In genomic region chr7:85055906-85056305, GRCh38 we compare ENCODE assay signal across 16 cellular contexts.
DNase-seq lines count a peak whose midpoint lies in the region; ATAC-seq, FAIRE-seq and TF ChIP-seq lines count a peak whose summit lies in the region.
"Had no signal": no experiment of that assay in that cellular context is flagged by ENCODE, and none has a peak within 500 bp of the region (broad histone marks: within the 10 kb centered on the region; RNA-seq: fewer than 3 reads in every experiment).

No MANE protein-coding gene starts in this region.

- no peak overlapping the region for H3K4me3 ChIP-seq in smooth muscle cell
- H3K4me3 ChIP-seq: BLaER1 treated with 17β-estradiol and CSF1 and Interleukin-3, amounts not matched to agents 10 nM and 100 nM had no signal

- H3K9me3 ChIP-seq in smooth muscle cell (replicated peaks; ENCODE audit: low read depth), result no peaks in the 10 kb centered on the region
- H3K9me3 ChIP-seq: BLaER1 treated with 17β-estradiol and CSF1 and Interleukin-3, amounts not matched to agents 10 nM and 100 nM; Caco-2 had no signal

- no peaks in the 10 kb centered on the region for H3K27me3 ChIP-seq in smooth muscle cell (ENCODE audit: low read depth)
- H3K27me3 ChIP-seq: BLaER1 treated with 17β-estradiol and CSF1 and Interleukin-3, amounts not matched to agents 10 nM and 100 nM had no signal

- no peak overlapping the region for H2AFZ ChIP-seq in smooth muscle cell (ENCODE audit: low read depth)

- no peaks in the 10 kb centered on the region for H3F3A ChIP-seq in smooth muscle cell (ENCODE audit: low read depth)

- H4K20me1 ChIP-seq in smooth muscle cell (ENCODE audit: low read depth), result no peaks in the 10 kb centered on the region
- H4K20me1 ChIP-seq: BLaER1 treated with 17β-estradiol and CSF1 and Interleukin-3, amounts not matched to agents 10 nM and 100 nM had no signal

- H3K79me2 ChIP-seq in smooth muscle cell (ENCODE audit: low read depth), result no peaks in the 10 kb centered on the region

- H3K27ac ChIP-seq in RWPE1, result no peak overlapping the region
- H3K27ac ChIP-seq in epithelial cell of prostate, result peak overlapping the region; percentile 50
- peak overlapping the region; percentile 38 for H3K27ac ChIP-seq in smooth muscle cell (ENCODE audit: low read depth)
- H3K27ac ChIP-seq: BLaER1 treated with 17β-estradiol and CSF1 and Interleukin-3, amounts not matched to agents 10 nM and 100 nM had no signal

- H3K36me3 ChIP-seq in smooth muscle cell (ENCODE audit: low read depth), result no peaks in the 10 kb centered on the region
- H3K36me3 ChIP-seq: BLaER1 treated with 17β-estradiol and CSF1 and Interleukin-3, amounts not matched to agents 10 nM and 100 nM had no signal

- H3K9ac ChIP-seq in smooth muscle cell (ENCODE audit: low read depth), result no peak overlapping the region
- H3K9ac ChIP-seq: BLaER1 treated with 17β-estradiol and CSF1 and Interleukin-3, amounts not matched to agents 10 nM and 100 nM had no signal

- FAIRE-seq in H54 (lab: Jason Lieb, UNC), result peak; percentile 6
- FAIRE-seq: D721Med had no signal

- DNase-seq in H54 (ENCODE audit: insufficient read length, low spot score) (no peak), RWPE1 (ENCODE audit: low spot score) (peak; percentile 34), epithelial cell of prostate (ENCODE audit: low read depth, low spot score) (peak; percentile 59), smooth muscle cell (lab: John Stamatoyannopoulos, UW; ENCODE audit: unreplicated experiment) (no peak), DMS153 (lab: John Stamatoyannopoulos, UW) (no peak), COLO668 (lab: John Stamatoyannopoulos, UW; ENCODE audit: unreplicated experiment) (no peak)
- DNase-seq: Caco-2; CD4-positive, CD25-positive, alpha-beta regulatory T cell; CD8-positive, alpha-beta memory T cell; DMS79; GF-D8; GOT3; H9 had no signal

- 77% methylated on average over 2 of the region's 2 CpGs for WGBS in smooth muscle cell (ENCODE audit: low lambda C conversion rate)

- CTCF ChIA-PET in RWPE1 (lab: Yijun Ruan, JAX), result interaction anchor here (0.7 kb wide), 1 partner anchor 693 kb away, joined by 3 read pairs; no protein-coding TSS in a partner anchor

- TF ChIP-seq CTCF in RWPE1 (conservative IDR thresholded peaks at IDR 0.05; ENCODE audit: low read depth), result no peak
- TF ChIP-seq CTCF in smooth muscle cell (IDR thresholded peaks at IDR 0.05; ENCODE audit: borderline replicate concordance, insufficient read depth, poor library complexity, severe bottlenecking), result no peak

- TF ChIP-seq POLR2A in H54 (IDR thresholded peaks at IDR 0.05; ENCODE audit: low read depth, low read length), result no peak

- no peak for ATAC-seq in HG02970 (IDR thresholded peaks at IDR 0.05; ENCODE audit: low FRiP score, unreplicated experiment)

- H3K4me1 ChIP-seq in smooth muscle cell (ENCODE audit: low read depth), result peaks cover 23% of the 10 kb centered on the region
- H3K4me1 ChIP-seq: BLaER1 treated with 17β-estradiol and CSF1 and Interleukin-3, amounts not matched to agents 10 nM and 100 nM had no signal

- POLR2A ChIA-PET in RWPE1 (lab: Yijun Ruan, JAX; ENCODE audit: low non-redundant PET), result no interaction called here

- no peak overlapping the region for H3K4me2 ChIP-seq in smooth muscle cell
- H3K4me2 ChIP-seq: BLaER1 treated with 17β-estradiol and CSF1 and Interleukin-3, amounts not matched to agents 10 nM and 100 nM had no signal

Comparison
In these comparisons a context has a peak if more than half of its experiments do, and no peak if none do; other contexts are left out.
1. DNase-seq: peak in RWPE1 (single experiment) and epithelial cell of prostate (single experiment); none in H54 (single experiment), smooth muscle cell (single experiment), DMS153 (single experiment) and COLO668 (single experiment).